Comparison of ENCODE assay signal across 19 cellular contexts in the genomic region with DNA sequence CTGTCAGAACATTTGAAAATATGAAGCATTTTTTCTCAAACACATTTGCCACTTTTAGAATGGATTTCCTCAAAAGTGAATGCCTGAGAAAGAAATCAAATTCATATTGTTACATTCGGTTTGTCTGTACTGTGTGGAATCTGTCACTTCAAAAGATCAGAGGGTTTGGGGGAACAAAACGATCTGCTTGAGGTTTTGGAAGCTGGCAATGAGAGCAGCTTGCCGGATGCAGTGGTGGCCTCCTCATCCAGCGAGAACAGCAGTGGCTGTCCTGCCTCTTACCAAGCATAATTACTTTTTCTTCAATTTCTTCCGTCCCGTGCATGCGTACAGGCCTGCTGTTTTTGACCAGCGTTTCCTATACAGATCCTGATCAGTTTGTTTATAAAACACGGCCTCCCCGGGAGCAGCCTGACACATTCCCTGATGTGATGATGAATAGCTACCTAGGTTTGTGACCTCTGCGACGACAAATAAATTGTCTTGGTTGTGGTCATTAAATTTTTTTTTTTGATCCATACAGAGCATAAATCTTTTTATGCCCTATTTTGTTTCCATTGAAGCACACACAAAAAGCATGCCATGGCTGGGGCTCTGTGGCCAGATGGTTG. TPM values are rescaled to one million over a fixed set of nuclear protein-coding genes. Genes with fewer than 3 reads are reported as not detected.
DNase-seq lines count a peak whose midpoint lies in the region; ATAC-seq and TF ChIP-seq lines count a peak whose summit lies in the region.
"Had no signal": no experiment of that assay in that cellular context is flagged by ENCODE, and none has a peak within 500 bp of the region (broad histone marks: within the 10 kb centered on the region; RNA-seq: fewer than 3 reads in every experiment).

No MANE protein-coding gene starts in this region.

- TF ChIP-seq POLR2A in IMR-90 (IDR thresholded peaks at IDR 0.05; ENCODE audit: low read depth, low read length), result no peak

- H3K4me1 ChIP-seq in IMR-90 (ENCODE audit: control insufficient read depth, insufficient read depth, low read length), result no peaks in the 10 kb centered on the region
- H3K4me1 ChIP-seq: BLaER1 treated with 17β-estradiol and CSF1 and Interleukin-3, amounts not matched to agents 10 nM and 100 nM; vagina had no signal

- peak; percentile 70 for DNase-seq in activated naive CD4-positive, alpha-beta T cell treated with anti-CD3 and anti-CD28 coated beads for 36 hours
- no peak for DNase-seq in activated naive CD4-positive, alpha-beta T cell treated with Interleukin-2 at 50 U/mL for 16 hours
- DNase-seq in IMR-90 (no peak), kidney glomerular epithelial cell (lab: John Stamatoyannopoulos, UW) (no peak), HFFc6 (no peak), CD14-positive monocyte (ENCODE audit: low spot score) (no peak)
- DNase-seq in naive thymus-derived CD8-positive, alpha-beta T cell, result peak in 6 of 10 donors; percentile 26 to 72 (median 40)
- DNase-seq: cerebellar nuclear complex, EL, head of caudate nucleus, NCI-H1092, NCI-H2029, NCI-H82, nucleus accumbens had no signal

- no peak overlapping the region for H2BK120ac ChIP-seq in IMR-90 (ENCODE audit: low read depth, low read length)

- no peak overlapping the region for H3K4me2 ChIP-seq in IMR-90 (ENCODE audit: low read depth, low read length)
- H3K4me2 ChIP-seq: BLaER1 treated with 17β-estradiol and CSF1 and Interleukin-3, amounts not matched to agents 10 nM and 100 nM had no signal

- H3K56ac ChIP-seq in IMR-90 (ENCODE audit: extremely low read depth, insufficient read depth, low read length), result no peak overlapping the region

- no peak overlapping the region for H2BK5ac ChIP-seq in IMR-90 (ENCODE audit: low read depth, low read length, poor library complexity, severe bottlenecking)

- no peaks in the 10 kb centered on the region for H4K20me1 ChIP-seq in IMR-90 (ENCODE audit: insufficient read depth, low read length)
- H4K20me1 ChIP-seq: BLaER1 treated with 17β-estradiol and CSF1 and Interleukin-3, amounts not matched to agents 10 nM and 100 nM had no signal

- intact Hi-C loops in activated naive CD4-positive, alpha-beta T cell treated with anti-CD3 and anti-CD28 coated beads for 36 hours (cut with micrococcal nuclease), result loop anchor here (1.0 kb wide), 1 partner anchor 8 kb away; no protein-coding TSS in a partner anchor
- intact Hi-C loops in IMR-90 (cut with micrococcal nuclease) (no loop called here), CD14-positive monocyte (cut with micrococcal nuclease) (no loop called here)

- H3K4ac ChIP-seq in IMR-90 (ENCODE audit: low read depth, low read length), result no peak overlapping the region

- H2AFZ ChIP-seq in IMR-90 (replicated peaks; ENCODE audit: low read length, poor library complexity), result no peak overlapping the region

- 0 out of 2 replicates have a peak overlapping the region, but pooled peaks have one; percentile 52 for H3K23ac ChIP-seq in IMR-90 (ENCODE audit: low read depth, low read length)

- ATAC-seq in IMR-90 (ENCODE audit: low read depth), result peak; percentile 40; the same call in 1 of the 2 replicates
- no peak for ATAC-seq in activated T-helper 17 cell treated with anti-CD3 and anti-CD28 coated beads, Interleukin-2, amount 50 U/mL, for 72 hours (replicated peaks)
- ATAC-seq in naive thymus-derived CD8-positive, alpha-beta T cell, result peak; percentile 95 to 99

- no peaks in the 10 kb centered on the region for H3K9me1 ChIP-seq in IMR-90 (ENCODE audit: insufficient read depth, low read length)

- TF ChIP-seq CTCF in IMR-90 (conservative IDR thresholded peaks at IDR 0.05; ENCODE audit: low read depth, low read length) (no peak), HFFc6 (IDR thresholded peaks at IDR 0.05) (no peak), CD14-positive monocyte (IDR thresholded peaks at IDR 0.05) (no peak)

- no peak for TF ChIP-seq RAD21 in IMR-90 (IDR thresholded peaks at IDR 0.05; ENCODE audit: low read length)

- in situ Hi-C loops in IMR-90 (cut with MboI; ENCODE audit: low sequenced_read_pairs), result loop anchor here (25.0 kb wide), 2 partner anchors 660 to 760 kb away; no protein-coding TSS in a partner anchor

- dilution Hi-C loops in IMR-90 (cut with HindIII; ENCODE audit: low sequenced_read_pairs, unreplicated experiment), result no loop called here

- no peak overlapping the region for H2AK9ac ChIP-seq in IMR-90 (replicated peaks; ENCODE audit: low read depth, low read length, poor library complexity)

- POLR2A ChIA-PET in IMR-90 (lab: Charles Lee; ENCODE audit: unreplicated experiment), result no interaction called here
- POLR2A ChIA-PET in naive thymus-derived CD8-positive, alpha-beta T cell (lab: Charles Lee), result interaction anchor here (0.6 to 1.9 kb wide), 11 partner anchors 9 to 521 kb away, joined by 3 to 6 read pairs (median 4); a partner anchor contains a TSS

- no peak overlapping the region for H3K9ac ChIP-seq in IMR-90 (ENCODE audit: low read depth, low read length)
- H3K9ac ChIP-seq: BLaER1 treated with 17β-estradiol and CSF1 and Interleukin-3, amounts not matched to agents 10 nM and 100 nM had no signal

- no peaks in the 10 kb centered on the region for H3K27me3 ChIP-seq in IMR-90 (ENCODE audit: control insufficient read depth, insufficient read depth, low read length)
- H3K27me3 ChIP-seq: BLaER1 treated with 17β-estradiol and CSF1 and Interleukin-3, amounts not matched to agents 10 nM and 100 nM; vagina had no signal

- no peak overlapping the region for H3K27ac ChIP-seq in IMR-90 (ENCODE audit: insufficient read depth, low read length)
- H3K27ac ChIP-seq: BLaER1 treated with 17β-estradiol and CSF1 and Interleukin-3, amounts not matched to agents 10 nM and 100 nM; HL-60; SK-N-MC; vagina had no signal

- H2BK15ac ChIP-seq in IMR-90 (ENCODE audit: low read depth, low read length), result no peak overlapping the region

- 12% methylated on average over 3 of the region's 12 CpGs; no CpG with 5 or more reads in 1 of the 2 experiments for WGBS in IMR-90 (ENCODE audit: extremely low coverage in 2 of 2, insufficient read length in 1 of 2), 2 experiments

- H2BK20ac ChIP-seq in IMR-90 (ENCODE audit: low read depth, low read length), result no peak overlapping the region

- no peak overlapping the region for H3K4me3 ChIP-seq in IMR-90 (ENCODE audit: insufficient read depth, low read depth, low read length)
- H3K4me3 ChIP-seq: BLaER1 treated with 17β-estradiol and CSF1 and Interleukin-3, amounts not matched to agents 10 nM and 100 nM; SK-N-MC; vagina had no signal

- peak overlapping the region; percentile 80 for H3K27ac Mint-ChIP-seq in activated naive CD4-positive, alpha-beta T cell treated with anti-CD3 and anti-CD28 coated beads for 36 hours
- H3K27ac Mint-ChIP-seq in activated T-helper 17 cell treated with anti-CD3 and anti-CD28 coated beads, Interleukin-2, amount 50 U/mL, for 72 hours, result peak overlapping the region; percentile 24
- H3K27ac Mint-ChIP-seq in naive thymus-derived CD8-positive, alpha-beta T cell, result peak overlapping the region; percentile 53 to 95 (median 80)
- H3K27ac Mint-ChIP-seq in HFFc6 (no peak overlapping the region), CD14-positive monocyte (no peak overlapping the region)

- H3K4me3 Mint-ChIP-seq in activated naive CD4-positive, alpha-beta T cell treated with anti-CD3 and anti-CD28 coated beads for 36 hours, result peak overlapping the region; percentile 30
- peak overlapping the region; percentile 19 for H3K4me3 Mint-ChIP-seq in activated T-helper 17 cell treated with anti-CD3 and anti-CD28 coated beads, Interleukin-2, amount 50 U/mL, for 72 hours
- peak overlapping the region; percentile 30 to 80 (median 66) for H3K4me3 Mint-ChIP-seq in naive thymus-derived CD8-positive, alpha-beta T cell
- no peak overlapping the region for H3K4me3 Mint-ChIP-seq in HFFc6
- H3K4me3 Mint-ChIP-seq in CD14-positive monocyte, result no peak overlapping the region

- H3K36me3 ChIP-seq in IMR-90 (ENCODE audit: control insufficient read depth, insufficient read depth, low read length), result peaks cover 2% of the 10 kb centered on the region; the same call in 1 of the 2 replicates

- BruUV-seq in IMR-90 (replicated peaks; lab: Mats Ljungman, UMichigan), result no TSS peak

- no peak overlapping the region; the same call in 1 of the 2 replicates for H3K14ac ChIP-seq in IMR-90 (replicated peaks; ENCODE audit: low read depth, low read length)

- no peak overlapping the region for H3K18ac ChIP-seq in IMR-90 (ENCODE audit: low read depth, low read length)

- H3K79me1 ChIP-seq in IMR-90 (ENCODE audit: low read depth in 1 of 2, low read length in 2 of 2), result no peaks in the 10 kb centered on the region

- H4K91ac ChIP-seq in IMR-90 (ENCODE audit: insufficient read depth, low read depth, low read length), result no peak overlapping the region

- no peak overlapping the region for H2AK5ac ChIP-seq in IMR-90 (ENCODE audit: low read depth, low read length)

- peak overlapping the region in 1 of 2 experiments; percentile 63; a peak in 1 of 4 replicates for H4K8ac ChIP-seq in IMR-90 (ENCODE audit: low read depth in 2 of 2, low read length in 2 of 2)

- no peaks in the 10 kb centered on the region for H3K9me3 ChIP-seq in IMR-90 (ENCODE audit: control insufficient read depth, insufficient read depth, low read length)
- H3K9me3 ChIP-seq: BLaER1 treated with 17β-estradiol and CSF1 and Interleukin-3, amounts not matched to agents 10 nM and 100 nM; vagina had no signal

- no peak overlapping the region for H4K5ac ChIP-seq in IMR-90 (ENCODE audit: low read depth, low read length)

- H3K9me3 Mint-ChIP-seq in activated naive CD4-positive, alpha-beta T cell treated with anti-CD3 and anti-CD28 coated beads for 36 hours, result no peaks in the 10 kb centered on the region
- no peaks in the 10 kb centered on the region for H3K9me3 Mint-ChIP-seq in activated T-helper 17 cell treated with anti-CD3 and anti-CD28 coated beads, Interleukin-2, amount 50 U/mL, for 72 hours
- no peaks in the 10 kb centered on the region for H3K9me3 Mint-ChIP-seq in naive thymus-derived CD8-positive, alpha-beta T cell
- H3K9me3 Mint-ChIP-seq in HFFc6 (no peaks in the 10 kb centered on the region), CD14-positive monocyte (no peaks in the 10 kb centered on the region)

- H3K36me3 Mint-ChIP-seq in activated naive CD4-positive, alpha-beta T cell treated with anti-CD3 and anti-CD28 coated beads for 36 hours (ENCODE audit: low read depth), result peaks cover 5% of the 10 kb centered on the region
- H3K36me3 Mint-ChIP-seq in activated T-helper 17 cell treated with anti-CD3 and anti-CD28 coated beads, Interleukin-2, amount 50 U/mL, for 72 hours (ENCODE audit: low read depth), result peaks cover 91% of the 10 kb centered on the region
- peaks cover 11 to 89% (median 40%) of the 10 kb centered on the region in 3 donors for H3K36me3 Mint-ChIP-seq in naive thymus-derived CD8-positive, alpha-beta T cell
- H3K36me3 Mint-ChIP-seq in HFFc6 (ENCODE audit: low read depth) (peaks cover 11% of the 10 kb centered on the region), CD14-positive monocyte (no peaks in the 10 kb centered on the region)

- CTCF ChIA-PET in activated naive CD4-positive, alpha-beta T cell treated with anti-CD3 and anti-CD28 coated beads for 36 hours (lab: Charles Lee), result interaction anchor here (1.0 to 6.9 kb wide), 6 partner anchors 9 to 238 kb away, joined by 3 to 55 read pairs (median 4); no protein-coding TSS in a partner anchor
- CTCF ChIA-PET in IMR-90 (lab: Yijun Ruan, JAX), result no interaction called here

- H3K27me3 Mint-ChIP-seq in activated naive CD4-positive, alpha-beta T cell treated with anti-CD3 and anti-CD28 coated beads for 36 hours (ENCODE audit: low read depth), result no peaks in the 10 kb centered on the region
- H3K27me3 Mint-ChIP-seq in activated T-helper 17 cell treated with anti-CD3 and anti-CD28 coated beads, Interleukin-2, amount 50 U/mL, for 72 hours, result no peaks in the 10 kb centered on the region
- H3K27me3 Mint-ChIP-seq in naive thymus-derived CD8-positive, alpha-beta T cell, result no peaks in the 10 kb centered on the region
- H3K27me3 Mint-ChIP-seq in HFFc6 (ENCODE audit: insufficient read depth), result no peaks in the 10 kb centered on the region; the same call in 1 of the 2 replicates
- H3K27me3 Mint-ChIP-seq in CD14-positive monocyte (ENCODE audit: low read depth in 3 of 3), result peaks cover 0 to 4% (median 0%) of the 10 kb centered on the region in 3 donors

- peaks cover 52% of the 10 kb centered on the region for H3K4me1 Mint-ChIP-seq in activated naive CD4-positive, alpha-beta T cell treated with anti-CD3 and anti-CD28 coated beads for 36 hours (ENCODE audit: low read depth)
- H3K4me1 Mint-ChIP-seq in activated T-helper 17 cell treated with anti-CD3 and anti-CD28 coated beads, Interleukin-2, amount 50 U/mL, for 72 hours, result peaks cover 9% of the 10 kb centered on the region
- H3K4me1 Mint-ChIP-seq in naive thymus-derived CD8-positive, alpha-beta T cell, result peaks cover 25 to 56% (median 44%) of the 10 kb centered on the region in 4 donors
- H3K4me1 Mint-ChIP-seq in HFFc6 (ENCODE audit: low read depth) (peaks cover 11% of the 10 kb centered on the region), CD14-positive monocyte (no peaks in the 10 kb centered on the region)

RNA-seq across cellular contexts. Expression of a gene that starts 45.2 kb away (rescaled TPM):
- 10 to 100 TPM; 16.5 to 16.8 TPM for total RNA-seq in activated naive CD4-positive, alpha-beta T cell treated with anti-CD3 and anti-CD28 coated beads for 36 hours
- total RNA-seq in IMR-90 (2012; rRNA removed), result 43.9 and 88.3 TPM in 2 replicates
- polyA plus RNA-seq in IMR-90 (2012; rRNA removed) (10.7 and 12.5 TPM in 2 replicates), CD14-positive monocyte (under 1 TPM; 0.20 to 0.36 TPM)
- polyA plus RNA-seq in IMR-90 (2012; cell fraction: cytosol; rRNA removed), result 2.7 and 5.4 TPM in 2 replicates
- polyA plus RNA-seq in IMR-90 (2012; cell fraction: nucleus; rRNA removed; ENCODE audit: low replicate concordance), result 3.5 and 9.3 TPM in 2 replicates
- total RNA-seq in activated T-helper 17 cell treated with anti-CD3 and anti-CD28 coated beads, Interleukin-2, amount 50 U/mL, for 72 hours, result 1 to 10 TPM; 2.2 to 4.9 TPM
- 100 to 1,000 TPM; 119 to 127 TPM for total RNA-seq in naive thymus-derived CD8-positive, alpha-beta T cell
- 10 to 100 TPM; 58.4 to 80.0 (median 64.2) TPM for polyA plus RNA-seq in naive thymus-derived CD8-positive, alpha-beta T cell
- total RNA-seq in HFFc6 (2021; fragmentation: NEBNext Ultra II Directional; extraction: Animal tissue kit (Norgen Biotek cat#: 25700)), result 100 to 1,000 TPM; 143 to 270 (median 148) TPM

Comparison
In these comparisons a context has a peak if more than half of its experiments do, and no peak if none do; other contexts are left out.
1. DNase-seq: peak in activated naive CD4-positive, alpha-beta T cell treated with anti-CD3 and anti-CD28 coated beads for 36 hours (single experiment) and naive thymus-derived CD8-positive, alpha-beta T cell (6 of 10); none in activated naive CD4-positive, alpha-beta T cell treated with Interleukin-2 at 50 U/mL for 16 hours (single experiment), IMR-90 (single experiment), kidney glomerular epithelial cell (single experiment), HFFc6 (single experiment) and CD14-positive monocyte (single experiment).
2. H3K27ac Mint-ChIP-seq: peak in activated naive CD4-positive, alpha-beta T cell treated with anti-CD3 and anti-CD28 coated beads for 36 hours (single experiment), activated T-helper 17 cell treated with anti-CD3 and anti-CD28 coated beads, Interleukin-2, amount 50 U/mL, for 72 hours (single experiment) and naive thymus-derived CD8-positive, alpha-beta T cell (10 of 10); none in HFFc6 (single experiment) and CD14-positive monocyte (0 of 7).
3. H3K4me3 Mint-ChIP-seq: peak in activated naive CD4-positive, alpha-beta T cell treated with anti-CD3 and anti-CD28 coated beads for 36 hours (single experiment), activated T-helper 17 cell treated with anti-CD3 and anti-CD28 coated beads, Interleukin-2, amount 50 U/mL, for 72 hours (single experiment) and naive thymus-derived CD8-positive, alpha-beta T cell (10 of 10); none in HFFc6 (single experiment) and CD14-positive monocyte (0 of 2).